ENCODE assay signal across 32 cellular contexts in the genomic region with DNA sequence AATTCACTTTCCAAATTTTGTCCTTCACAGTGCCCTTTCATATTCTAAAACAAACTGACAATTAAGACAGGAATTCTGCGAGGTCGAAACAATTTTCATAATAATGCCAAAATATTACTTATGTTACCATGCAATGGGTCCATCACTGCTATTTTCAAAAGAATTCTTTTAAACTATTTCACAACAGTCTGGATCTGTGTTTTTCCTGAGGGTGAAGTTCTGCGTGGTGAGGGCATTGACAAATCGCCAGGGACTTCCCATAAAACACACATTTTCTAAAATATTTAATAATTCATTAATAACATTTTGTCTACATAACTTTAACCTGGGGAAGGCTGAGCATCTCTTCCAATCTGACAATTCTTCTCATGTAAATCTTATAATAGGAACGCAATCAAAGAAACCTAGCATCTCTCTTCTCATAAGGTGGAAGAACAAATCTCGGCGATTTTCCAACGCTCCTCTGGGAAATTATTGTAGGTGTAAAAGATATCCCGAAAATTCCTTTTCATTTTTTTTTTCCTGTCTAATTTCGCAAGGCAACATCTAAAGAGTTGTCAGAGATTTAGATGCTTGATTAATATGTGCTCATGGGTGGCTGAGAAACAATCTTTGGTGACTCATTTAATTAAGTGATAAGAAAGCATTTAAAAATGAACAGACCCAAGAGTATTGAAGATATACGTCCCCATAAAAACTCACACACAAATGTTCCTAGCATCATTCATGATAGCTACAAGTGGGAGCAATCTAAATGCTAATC. TPM values are rescaled to one million over a fixed set of nuclear protein-coding genes. Genes with fewer than 3 reads are reported as not detected.
DNase-seq lines count a peak whose midpoint lies in the region; ATAC-seq, FAIRE-seq and TF ChIP-seq lines count a peak whose summit lies in the region.
"Had no signal": no experiment of that assay in that cellular context is flagged by ENCODE, and none has a peak within 500 bp of the region (broad histone marks: within the 10 kb centered on the region; RNA-seq: fewer than 3 reads in every experiment).

No MANE protein-coding gene starts in this region.

- no peak overlapping the region for H3K27ac Mint-ChIP-seq in activated CD4-positive, alpha-beta memory T cell treated with anti-CD3 and anti-CD28 coated beads for 36 hours
- no peak overlapping the region for H3K27ac Mint-ChIP-seq in stimulated activated effector memory CD8-positive, alpha-beta T cell treated with anti-CD3 and anti-CD28 coated beads, Interleukin-12 subunit alpha, Interleukin-12 subunit beta, amount 100 ng/mL, for 72 hours
- H3K27ac Mint-ChIP-seq: CD4-positive, alpha-beta memory T cell; CD4-positive, CD25-positive, alpha-beta regulatory T cell; CD8-positive, alpha-beta memory T cell had no signal

- no peak overlapping the region for H3K9ac ChIP-seq in HepG2 (ENCODE audit: insufficient read depth, low read depth, low read length)
- H3K9ac ChIP-seq: BLaER1 had no signal

- in situ Hi-C loops in HepG2 (cut with HindIII; ENCODE audit: extremely low pct_ligation_motif_present, low pct_unique_long_range_greater_than_20kb): no loop called here

- H3K27ac ChIP-seq in HepG2 (ENCODE audit: extremely low read length, insufficient read depth, low read length) (no peak overlapping the region), right lobe of liver (no peak overlapping the region)
- H3K27ac ChIP-seq: 22Rv1, BLaER1 had no signal

- TF ChIP-seq POLR2A in HepG2 (IDR thresholded peaks at IDR 0.05; ENCODE audit: insufficient read depth in 1 of 2, low read depth in 2 of 2, low read length in 2 of 2): no peak
- no peak for TF ChIP-seq POLR2A in right lobe of liver (IDR thresholded peaks at IDR 0.05)

- no peaks in the 10 kb centered on the region for H3K36me3 Mint-ChIP-seq in activated CD4-positive, alpha-beta memory T cell treated with anti-CD3 and anti-CD28 coated beads for 36 hours
- H3K36me3 Mint-ChIP-seq in stimulated activated effector memory CD8-positive, alpha-beta T cell treated with anti-CD3 and anti-CD28 coated beads, Interleukin-12 subunit alpha, Interleukin-12 subunit beta, amount 100 ng/mL, for 72 hours: no peaks in the 10 kb centered on the region
- H3K36me3 Mint-ChIP-seq: CD14-positive monocyte; CD4-positive, CD25-positive, alpha-beta regulatory T cell had no signal

- POLR2A ChIA-PET in HepG2 (lab: Yijun Ruan, JAX): no interaction called here
- POLR2A ChIA-PET in activated CD4-positive, alpha-beta memory T cell treated with anti-CD3 and anti-CD28 coated beads for 36 hours (lab: Charles Lee): no interaction called here

- FAIRE-seq in HepG2 (lab: Jason Lieb, UNC) (no peak), HTR-8/SVneo (lab: Jason Lieb, UNC) (peak; percentile 93)
- FAIRE-seq: A204.1, GM12878, GM12892, GM18507 had no signal

- TF ChIP-seq EP300 in HepG2 (IDR thresholded peaks at IDR 0.05; ENCODE audit: low read depth in 2 of 2, low read length in 2 of 2): no peak
- TF ChIP-seq EP300 in HepG2 (CRISPR knock-in tag; IDR thresholded peaks at IDR 0.05; ENCODE audit: borderline replicate concordance): no peak

- no peak overlapping the region for H3K4me3 ChIP-seq in HepG2 (replicated peaks in 1 of 3; ENCODE audit: insufficient read depth in 1 of 3, low read depth in 2 of 3, low read length in 3 of 3)
- no peak overlapping the region for H3K4me3 ChIP-seq in right lobe of liver
- H3K4me3 ChIP-seq: BLaER1, GM12878 had no signal

- 36% methylated on average over 11 of the region's 11 CpGs for WGBS in HepG2 (ENCODE audit: low lambda C conversion rate)
- WGBS in right lobe of liver (ENCODE audit: insufficient coverage, low coverage, low lambda C conversion rate, missing lambda C conversion rate): 71% methylated on average over 11 of the region's 11 CpGs

- H2AFZ ChIP-seq in HepG2 (ENCODE audit: low read length): no peak overlapping the region

- no peaks in the 10 kb centered on the region for H3K9me3 Mint-ChIP-seq in activated CD4-positive, alpha-beta memory T cell treated with anti-CD3 and anti-CD28 coated beads for 36 hours
- no peaks in the 10 kb centered on the region for H3K9me3 Mint-ChIP-seq in stimulated activated effector memory CD8-positive, alpha-beta T cell treated with anti-CD3 and anti-CD28 coated beads, Interleukin-12 subunit alpha, Interleukin-12 subunit beta, amount 100 ng/mL, for 72 hours
- H3K9me3 Mint-ChIP-seq: CD8-positive, alpha-beta memory T cell had no signal

- H4K20me1 ChIP-seq in HepG2 (ENCODE audit: insufficient read depth, low read length): no peaks in the 10 kb centered on the region
- H4K20me1 ChIP-seq: BLaER1 had no signal

- H3K27me3 Mint-ChIP-seq in activated CD4-positive, alpha-beta memory T cell treated with anti-CD3 and anti-CD28 coated beads for 36 hours: peaks cover 13% of the 10 kb centered on the region

- H3K36me3 ChIP-seq in HepG2 (replicated peaks in 1 of 2; ENCODE audit: control insufficient read depth in 1 of 2, insufficient read depth in 2 of 2, low read length in 2 of 2) (no peaks in the 10 kb centered on the region), right lobe of liver (no peaks in the 10 kb centered on the region)
- H3K36me3 ChIP-seq: BE2C, BLaER1 had no signal

- no peak overlapping the region for H3K4me2 ChIP-seq in HepG2 (ENCODE audit: low read depth, low read length)
- H3K4me2 ChIP-seq: BLaER1 had no signal

- no peak for TF ChIP-seq RAD21 in HepG2 (CRISPR knock-in tag; IDR thresholded peaks at IDR 0.05)

- intact Hi-C loops in HepG2 (cut with micrococcal nuclease; ENCODE audit: unreplicated experiment) (no loop called here), right lobe of liver (cut with DNase I) (no loop called here)
- intact Hi-C loops in activated CD4-positive, alpha-beta memory T cell treated with anti-CD3 and anti-CD28 coated beads for 36 hours (cut with micrococcal nuclease): no loop called here

- H3K27me3 ChIP-seq in HepG2 (ENCODE audit: control insufficient read depth in 1 of 2, insufficient read depth in 2 of 2, low read length in 2 of 2) (peaks cover 8 to 64% of the 10 kb centered on the region in 2 experiments), right lobe of liver (no peaks in the 10 kb centered on the region)
- H3K27me3 ChIP-seq: BLaER1 had no signal

- ATAC-seq in HepG2 (no peak), right lobe of liver (no peak), GM21737 (IDR thresholded peaks at IDR 0.05; ENCODE audit: unreplicated experiment) (no peak)
- no peak for ATAC-seq in stimulated activated effector memory CD8-positive, alpha-beta T cell treated with anti-CD3 and anti-CD28 coated beads, Interleukin-12 subunit alpha, Interleukin-12 subunit beta, amount 100 ng/mL, for 72 hours
- ATAC-seq: GM12878 had no signal

- TF ChIP-seq CTCF in HepG2 (CRISPR knock-in tag; IDR thresholded peaks at IDR 0.05): no peak
- TF ChIP-seq CTCF in right lobe of liver (IDR thresholded peaks at IDR 0.05): no peak

- no peaks in the 10 kb centered on the region for H3K79me2 ChIP-seq in HepG2 (ENCODE audit: insufficient read depth, low read length)

- CTCF ChIA-PET in HepG2 (lab: Yijun Ruan, JAX; ENCODE audit: low intra/inter-chr PET ratio, low total read pairs): no interaction called here
- CTCF ChIA-PET in activated CD4-positive, alpha-beta memory T cell treated with anti-CD3 and anti-CD28 coated beads for 36 hours (lab: Charles Lee): interaction anchor here (1.2 kb wide), 1 partner anchor 13 kb away, joined by 5 read pairs; no protein-coding TSS in a partner anchor

- no peaks in the 10 kb centered on the region for H3K9me3 ChIP-seq in HepG2 (ENCODE audit: low read length)
- no peaks in the 10 kb centered on the region for H3K9me3 ChIP-seq in right lobe of liver
- H3K9me3 ChIP-seq: BE2C had no signal

- BruUV-seq in HepG2 (replicated peaks; lab: Mats Ljungman, UMichigan): no TSS peak

- no peaks in the 10 kb centered on the region for H3K4me1 Mint-ChIP-seq in activated CD4-positive, alpha-beta memory T cell treated with anti-CD3 and anti-CD28 coated beads for 36 hours (ENCODE audit: low read depth)
- no peaks in the 10 kb centered on the region for H3K4me1 Mint-ChIP-seq in stimulated activated effector memory CD8-positive, alpha-beta T cell treated with anti-CD3 and anti-CD28 coated beads, Interleukin-12 subunit alpha, Interleukin-12 subunit beta, amount 100 ng/mL, for 72 hours
- H3K4me1 Mint-ChIP-seq: CD14-positive monocyte; CD4-positive, alpha-beta memory T cell; CD8-positive, alpha-beta memory T cell had no signal

- H3K4me1 ChIP-seq in HepG2 (ENCODE audit: insufficient read depth, low read length) (peaks cover 9% of the 10 kb centered on the region), right lobe of liver (no peaks in the 10 kb centered on the region)
- H3K4me1 ChIP-seq: BE2C had no signal

- DNase-seq in HepG2 (ENCODE audit: low spot score) (no peak), right lobe of liver (no peak), HTR-8/SVneo (ENCODE audit: insufficient read length, low spot score) (no peak), amniotic epithelial cell (ENCODE audit: low read depth) (peak; percentile 38)
- DNase-seq in activated CD4-positive, alpha-beta memory T cell treated with anti-CD3 and anti-CD28 coated beads for 36 hours: no peak
- no peak for DNase-seq in stimulated activated effector memory CD8-positive, alpha-beta T cell treated with anti-CD3 and anti-CD28 coated beads, Interleukin-12 subunit alpha, Interleukin-12 subunit beta, amount 100 ng/mL, for 72 hours (ENCODE audit: low spot score in 2 of 2)
- DNase-seq: ACHN; BE2C; C1 segment of cervical spinal cord; CD4-positive, alpha-beta memory T cell; CD4-positive, CD25-positive, alpha-beta regulatory T cell; CD8-positive, alpha-beta memory T cell; COR-L47; DMS 273 treated with DMSO at 0.1 percent for 48 hours; DMS153; DMS53; DMS79; DND-41; EL; GDM1 had no signal

- no peak overlapping the region for H3K4me3 Mint-ChIP-seq in activated CD4-positive, alpha-beta memory T cell treated with anti-CD3 and anti-CD28 coated beads for 36 hours
- H3K4me3 Mint-ChIP-seq in stimulated activated effector memory CD8-positive, alpha-beta T cell treated with anti-CD3 and anti-CD28 coated beads, Interleukin-12 subunit alpha, Interleukin-12 subunit beta, amount 100 ng/mL, for 72 hours: no peak overlapping the region
- H3K4me3 Mint-ChIP-seq: CD14-positive monocyte; CD4-positive, alpha-beta memory T cell; CD4-positive, CD25-positive, alpha-beta regulatory T cell; CD8-positive, alpha-beta memory T cell had no signal

RNA-seq across cellular contexts. Expression of a gene that starts 41.5 kb away (rescaled TPM):
- total RNA-seq in HepG2 (2016; rRNA removed; fragmentation: Illumina TruSeq; extraction: Trizol) (0.22 and 0.40 TPM in 2 replicates), right lobe of liver (not detected)
- not detected in 2 replicates for total RNA-seq in HepG2 (2016; cell fraction: cytosol; rRNA removed; fragmentation: Illumina TruSeq; extraction: Trizol; ENCODE audit: low read depth)
- 0.19 TPM in 1 of 2 replicates, not detected in the other for total RNA-seq in HepG2 (2016; cell fraction: insoluble cytoplasmic fraction; rRNA removed; fragmentation: Illumina TruSeq; extraction: Trizol)
- 0.22 TPM in 1 of 2 replicates, not detected in the other for total RNA-seq in HepG2 (2016; cell fraction: membrane; rRNA removed; fragmentation: Illumina TruSeq; extraction: Trizol)
- not detected in 2 replicates for total RNA-seq in HepG2 (2016; cell fraction: nucleus; rRNA removed; fragmentation: Illumina TruSeq; extraction: Trizol)
- polyA plus RNA-seq in HepG2 (2011; rRNA removed): 0.20 and 0.37 TPM in 2 replicates
- polyA plus RNA-seq in HepG2 (2011; cell fraction: cytosol; rRNA removed): 0.12 and 0.18 TPM in 2 replicates
- polyA plus RNA-seq in HepG2 (2011; cell fraction: nucleus; rRNA removed): 0.17 TPM in 1 of 2 replicates, not detected in the other
- polyA plus RNA-seq in HepG2 (2012): 0.13 TPM in 1 of 2 replicates, not detected in the other
- 0.14 and 0.27 TPM in 2 replicates for polyA plus RNA-seq in HepG2 (2016; cell fraction: cytosol; fragmentation: Illumina TruSeq; extraction: Trizol; ENCODE audit: low read depth)
- 0.28 and 0.53 TPM in 2 replicates for polyA plus RNA-seq in HepG2 (2016; cell fraction: insoluble cytoplasmic fraction; fragmentation: Illumina TruSeq; extraction: Trizol; ENCODE audit: low read depth)
- polyA plus RNA-seq in HepG2 (2016; cell fraction: membrane; fragmentation: Illumina TruSeq; extraction: Trizol; ENCODE audit: low read depth): 0.15 and 0.26 TPM in 2 replicates
- polyA plus RNA-seq in HepG2 (2016; cell fraction: nucleus; fragmentation: Illumina TruSeq; extraction: Trizol; ENCODE audit: insufficient read depth, low read depth): 0.79 TPM in 1 of 2 replicates, not detected in the other
- polyA minus RNA-seq in HepG2 (2011; rRNA and poly(A)+ RNA removed; ENCODE audit: low replicate concordance): not detected in 2 replicates
- polyA minus RNA-seq in HepG2 (2011; cell fraction: cytosol; rRNA and poly(A)+ RNA removed): not detected in 2 replicates
- not detected in 2 replicates for polyA minus RNA-seq in HepG2 (2011; cell fraction: nucleus; rRNA and poly(A)+ RNA removed)
- total RNA-seq in activated CD4-positive, alpha-beta memory T cell treated with anti-CD3 and anti-CD28 coated beads for 36 hours: not detected
- total RNA-seq: A673; CD4-positive, alpha-beta memory T cell; CD4-positive, CD25-positive, alpha-beta regulatory T cell; CD8-positive, alpha-beta memory T cell; GM12878 had no signal
- polyA plus RNA-seq: CD14-positive monocyte; CD4-positive, alpha-beta memory T cell; CD4-positive, CD25-positive, alpha-beta regulatory T cell; CD8-positive, alpha-beta memory T cell; GM12878 had no signal

RNA-seq across cellular contexts. Expression of a gene that starts 41.9 kb away (rescaled TPM):
- total RNA-seq in HepG2 (2016; rRNA removed; fragmentation: Illumina TruSeq; extraction: Trizol) (not detected in 2 replicates), right lobe of liver (not detected)
- total RNA-seq in HepG2 (2016; cell fraction: cytosol; rRNA removed; fragmentation: Illumina TruSeq; extraction: Trizol; ENCODE audit: low read depth): not detected in 2 replicates
- total RNA-seq in HepG2 (2016; cell fraction: insoluble cytoplasmic fraction; rRNA removed; fragmentation: Illumina TruSeq; extraction: Trizol): not detected in 2 replicates
- not detected in 2 replicates for total RNA-seq in HepG2 (2016; cell fraction: membrane; rRNA removed; fragmentation: Illumina TruSeq; extraction: Trizol)
- total RNA-seq in HepG2 (2016; cell fraction: nucleus; rRNA removed; fragmentation: Illumina TruSeq; extraction: Trizol): not detected in 2 replicates
- not detected in 2 replicates for polyA plus RNA-seq in HepG2 (2011; rRNA removed)
- not detected in 2 replicates for polyA plus RNA-seq in HepG2 (2011; cell fraction: cytosol; rRNA removed)
- 0.10 TPM in 1 of 2 replicates, not detected in the other for polyA plus RNA-seq in HepG2 (2011; cell fraction: nucleus; rRNA removed)
- not detected in 2 replicates for polyA plus RNA-seq in HepG2 (2012)
- polyA plus RNA-seq in HepG2 (2016; cell fraction: cytosol; fragmentation: Illumina TruSeq; extraction: Trizol; ENCODE audit: low read depth): not detected in 2 replicates
- not detected in 2 replicates for polyA plus RNA-seq in HepG2 (2016; cell fraction: insoluble cytoplasmic fraction; fragmentation: Illumina TruSeq; extraction: Trizol; ENCODE audit: low read depth)
- not detected in 2 replicates for polyA plus RNA-seq in HepG2 (2016; cell fraction: membrane; fragmentation: Illumina TruSeq; extraction: Trizol; ENCODE audit: low read depth)
- polyA plus RNA-seq in HepG2 (2016; cell fraction: nucleus; fragmentation: Illumina TruSeq; extraction: Trizol; ENCODE audit: insufficient read depth, low read depth): not detected in 2 replicates
- polyA minus RNA-seq in HepG2 (2011; rRNA and poly(A)+ RNA removed; ENCODE audit: low replicate concordance): not detected in 2 replicates
- polyA minus RNA-seq in HepG2 (2011; cell fraction: cytosol; rRNA and poly(A)+ RNA removed): not detected in 2 replicates
- polyA minus RNA-seq in HepG2 (2011; cell fraction: nucleus; rRNA and poly(A)+ RNA removed): not detected in 2 replicates
- not detected for total RNA-seq in activated CD4-positive, alpha-beta memory T cell treated with anti-CD3 and anti-CD28 coated beads for 36 hours
- total RNA-seq: A673; CD4-positive, alpha-beta memory T cell; CD4-positive, CD25-positive, alpha-beta regulatory T cell; CD8-positive, alpha-beta memory T cell; Daoy; G401; GM12878 had no signal
- polyA plus RNA-seq: AG04450; CD14-positive monocyte; CD4-positive, alpha-beta memory T cell; CD4-positive, CD25-positive, alpha-beta regulatory T cell; CD8-positive, alpha-beta memory T cell; GM12878 had no signal
